In the genomic region with DNA sequence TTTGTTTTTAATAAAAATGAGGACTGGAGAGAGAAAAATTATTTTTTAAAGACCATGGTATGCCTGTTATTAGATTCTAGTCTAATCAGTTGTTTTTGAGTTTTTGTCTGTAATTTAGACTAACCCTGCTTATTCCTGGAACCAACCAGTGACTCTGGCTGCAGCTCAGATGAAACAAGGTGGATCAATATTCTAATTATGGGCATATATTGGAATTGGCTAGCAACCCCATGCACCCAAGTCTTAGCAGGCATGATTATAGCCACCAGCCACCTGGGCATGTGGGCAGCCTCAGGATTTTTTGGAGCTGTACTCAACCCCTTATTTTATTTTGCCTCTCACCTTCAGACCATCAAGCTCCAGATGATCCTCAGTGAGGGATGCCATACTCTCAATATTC, we compare ENCODE assay signal across 32 cellular contexts. TPM values are rescaled to one million over a fixed set of nuclear protein-coding genes. Genes with fewer than 3 reads are reported as not detected.
"Had no signal": no experiment of that assay in that cellular context is flagged by ENCODE, and none has a peak within 500 bp of the region (broad histone marks: within the 10 kb centered on the region; RNA-seq: fewer than 3 reads in every experiment).

No MANE protein-coding gene starts in this region.

- H3K27me3 ChIP-seq: colonic mucosa, esophagus muscularis mucosa, esophagus squamous epithelium, gastroesophageal sphincter had no signal

- H3K4me3 ChIP-seq: colonic mucosa, coronary artery, dorsolateral prefrontal cortex, esophagus muscularis mucosa, esophagus squamous epithelium, gastrocnemius medialis, gastroesophageal sphincter, heart left ventricle, heart right ventricle had no signal

- DNase-seq: colonic mucosa; cortex of kidney; dermis blood vessel endothelial cell; dorsolateral prefrontal cortex; effector CD4-positive, alpha-beta T cell; effector CD8-positive, alpha-beta T cell; effector memory CD4-positive, alpha-beta T cell; effector memory CD8-positive, alpha-beta T cell; endodermal cell; erythroblast; esophagus squamous epithelium; foreskin fibroblast; foreskin keratinocyte; foreskin melanocyte; gastrocnemius medialis; glutamatergic neuron; head of caudate nucleus; heart left ventricle; heart right ventricle had no signal

- H3K36me3 ChIP-seq: colonic mucosa, esophagus muscularis mucosa, esophagus squamous epithelium, gastrocnemius medialis, gastroesophageal sphincter, heart left ventricle, heart right ventricle had no signal

- FAIRE-seq: colon, endometrium, endothelial cell of umbilical vein, frontal cortex had no signal

- ATAC-seq: effector memory CD8-positive, alpha-beta T cell; esophagus mucosa; foreskin keratinocyte; gastrocnemius medialis; gastroesophageal sphincter; heart left ventricle; heart right ventricle had no signal

- H3K27ac ChIP-seq: colonic mucosa, coronary artery, dorsolateral prefrontal cortex, epithelial cell of prostate, esophagus muscularis mucosa, esophagus squamous epithelium, foreskin keratinocyte, gastrocnemius medialis, gastroesophageal sphincter, heart left ventricle, heart right ventricle had no signal

- H3K9me3 ChIP-seq: colonic mucosa, esophagus muscularis mucosa, esophagus squamous epithelium, gastrocnemius medialis, gastroesophageal sphincter, heart left ventricle had no signal

- H3K4me1 ChIP-seq: colonic mucosa, esophagus squamous epithelium, foreskin keratinocyte, gastrocnemius medialis, gastroesophageal sphincter, heart left ventricle, heart right ventricle had no signal

RNA-seq across cellular contexts. Expression of a gene that starts 21.6 kb away (rescaled TPM):
- total RNA-seq: dermis blood vessel endothelial cell, endothelial cell of umbilical vein, epithelial cell of proximal tubule, esophagus mucosa, fibroblast of lung, fibroblast of villous mesenchyme, gastrocnemius medialis, glomerular endothelial cell had no signal
- polyA plus RNA-seq: endothelial cell of umbilical vein, fibroblast of lung, foreskin keratinocyte, heart left ventricle, heart right ventricle had no signal
